12 cellular contexts compared by ENCODE assay signal in the genomic region with DNA sequence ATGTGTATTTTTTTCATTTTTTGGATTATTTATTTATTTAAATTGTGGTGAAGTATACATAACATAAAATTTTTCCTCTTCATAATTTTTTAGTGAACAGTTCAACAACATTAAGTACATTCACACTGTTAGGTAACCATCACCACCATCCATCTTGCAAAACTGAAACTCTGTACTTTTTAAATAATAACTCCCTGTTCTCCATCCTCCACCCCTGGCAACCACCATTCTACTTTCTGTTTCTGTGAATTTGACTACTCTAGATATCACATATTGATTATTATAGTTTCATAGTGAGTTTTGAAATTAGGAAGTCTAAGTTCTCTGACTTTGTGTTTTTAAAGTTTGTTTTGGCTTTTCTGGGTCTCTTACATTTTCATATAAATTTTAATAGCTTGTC.
DNase-seq lines count a peak whose midpoint lies in the region; ATAC-seq and TF ChIP-seq lines count a peak whose summit lies in the region.
"Had no signal": no experiment of that assay in that cellular context is flagged by ENCODE, and none has a peak within 500 bp of the region (broad histone marks: within the 10 kb centered on the region; RNA-seq: fewer than 3 reads in every experiment).

No MANE protein-coding gene starts in this region.

- no peaks in the 10 kb centered on the region for H3K27me3 ChIP-seq in foreskin keratinocyte
- H3K27me3 ChIP-seq: thyroid gland had no signal

- TF ChIP-seq CTCF in foreskin keratinocyte (conservative IDR thresholded peaks at IDR 0.05), result no peak

- H3K4me1 ChIP-seq in foreskin keratinocyte, result no peaks in the 10 kb centered on the region
- H3K4me1 ChIP-seq: thyroid gland had no signal

- H3K27ac ChIP-seq in foreskin keratinocyte, result no peak overlapping the region
- H3K27ac ChIP-seq: thyroid gland had no signal

- ATAC-seq in GM18499 (IDR thresholded peaks at IDR 0.05; ENCODE audit: insufficient read depth, unreplicated experiment) (peak; percentile 91), GM19328 (IDR thresholded peaks at IDR 0.05; ENCODE audit: unreplicated experiment) (peak; percentile 74), HG02610 (IDR thresholded peaks at IDR 0.05; ENCODE audit: unreplicated experiment) (peak; percentile 82), HG03378 (IDR thresholded peaks at IDR 0.05; ENCODE audit: unreplicated experiment) (peak; percentile 96), foreskin keratinocyte (no peak)

- DNase-seq in medulla oblongata (ENCODE audit: extremely low spot score) (no peak), NCI-H2107 treated with DMSO at 0.1 percent for 48 hours (lab: John Stamatoyannopoulos, UW; ENCODE audit: unreplicated experiment) (no peak), foreskin keratinocyte (no peak), kidney tubule cell (ENCODE audit: low spot score) (no peak)
- DNase-seq: DND-41; NCI-H1436 treated with DMSO at 0.1 percent for 48 hours; NK-92 treated with Interleukin-12 subunit alpha and Interleukin-12 subunit beta, amount 100 ng/mL, for 24 hours; thyroid gland had no signal
